In the genomic region with DNA sequence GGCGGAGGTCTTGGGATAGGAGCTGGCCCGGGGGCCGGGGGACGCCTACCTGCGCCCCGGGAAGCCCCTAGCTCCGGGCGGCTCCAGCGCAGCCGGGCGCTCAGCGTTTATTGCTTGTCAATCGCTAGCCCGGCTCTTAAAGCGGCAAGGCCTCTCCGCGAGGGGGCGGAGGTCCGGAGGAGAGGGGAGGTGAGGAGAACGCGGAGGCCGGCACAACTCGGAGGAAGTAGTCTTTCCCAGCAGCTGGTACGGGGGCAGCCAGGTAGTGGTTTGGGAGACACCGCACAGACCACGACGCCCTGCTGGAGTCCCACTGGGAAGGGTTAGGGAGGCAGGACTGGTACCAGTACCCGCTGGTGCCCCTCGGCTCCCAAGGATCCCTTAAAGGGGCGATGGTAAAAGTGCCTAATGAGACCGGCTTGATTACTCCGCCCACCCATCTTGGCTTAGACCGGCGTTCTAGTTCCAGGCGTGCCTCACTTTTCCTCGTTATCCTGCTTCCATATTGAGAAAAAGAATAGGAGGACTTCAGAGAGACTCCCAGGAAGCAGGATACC, we compare ENCODE assay signal across 1 cellular context.
TF ChIP-seq lines count a peak whose summit lies in the region.

A gene with protein sequence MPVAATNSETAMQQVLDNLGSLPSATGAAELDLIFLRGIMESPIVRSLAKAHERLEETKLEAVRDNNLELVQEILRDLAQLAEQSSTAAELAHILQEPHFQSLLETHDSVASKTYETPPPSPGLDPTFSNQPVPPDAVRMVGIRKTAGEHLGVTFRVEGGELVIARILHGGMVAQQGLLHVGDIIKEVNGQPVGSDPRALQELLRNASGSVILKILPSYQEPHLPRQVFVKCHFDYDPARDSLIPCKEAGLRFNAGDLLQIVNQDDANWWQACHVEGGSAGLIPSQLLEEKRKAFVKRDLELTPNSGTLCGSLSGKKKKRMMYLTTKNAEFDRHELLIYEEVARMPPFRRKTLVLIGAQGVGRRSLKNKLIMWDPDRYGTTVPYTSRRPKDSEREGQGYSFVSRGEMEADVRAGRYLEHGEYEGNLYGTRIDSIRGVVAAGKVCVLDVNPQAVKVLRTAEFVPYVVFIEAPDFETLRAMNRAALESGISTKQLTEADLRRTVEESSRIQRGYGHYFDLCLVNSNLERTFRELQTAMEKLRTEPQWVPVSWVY (minus strand): TSS at position 112 of the 557 bp plus-strand sequence. CDS start 3,076 bp downstream, outside the sequence.

TF ChIP-seq in IMR-90, 13 proteins besides CTCF, POLR2A, EP300 and RAD21 (continued from another document):
- TF ChIP-seq CHD1 (IDR thresholded peaks at IDR 0.05; ENCODE audit: low read depth, low read length): no peak
